10 cellular contexts compared by ENCODE assay signal in the genomic region with DNA sequence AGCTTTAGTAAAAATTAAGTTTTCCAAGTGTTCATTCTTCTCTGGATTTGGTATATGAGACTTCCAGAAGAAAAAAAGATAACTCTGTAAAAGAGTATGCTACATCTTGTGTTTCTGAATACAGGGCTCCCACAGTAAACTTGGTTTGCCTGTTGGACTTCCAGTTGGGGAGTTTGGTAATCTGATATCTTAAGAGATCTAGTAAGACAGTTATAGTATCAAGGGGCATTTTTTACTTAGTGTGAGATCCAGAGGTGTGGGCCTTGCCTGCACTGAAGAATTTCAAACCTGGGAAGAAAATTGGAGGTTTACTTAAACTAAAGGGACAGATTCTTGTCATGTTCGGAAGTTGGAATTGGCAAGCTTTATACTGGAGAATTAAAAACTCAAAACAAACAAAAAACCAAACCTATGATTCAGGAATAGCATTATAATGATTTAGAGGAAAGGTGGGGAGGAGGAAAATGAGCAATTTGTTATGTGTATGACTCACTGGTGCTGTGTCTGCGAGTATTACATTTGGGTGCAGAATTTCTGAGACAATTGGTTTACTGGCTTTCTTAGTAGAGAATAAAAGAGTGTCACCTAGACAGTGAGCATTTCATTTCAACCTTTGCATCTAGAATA. TPM values are rescaled to one million over a fixed set of nuclear protein-coding genes. Genes with fewer than 3 reads are reported as not detected.
A peak's percentile ranks its signal among the peaks of the same experiment; 100 is the strongest.
DNase-seq lines count a peak whose midpoint lies in the region; ATAC-seq and TF ChIP-seq lines count a peak whose summit lies in the region.
"Had no signal": no experiment of that assay in that cellular context is flagged by ENCODE, and none has a peak within 500 bp of the region (broad histone marks: within the 10 kb centered on the region; RNA-seq: fewer than 3 reads in every experiment).

No MANE protein-coding gene starts in this region.

- no peaks in the 10 kb centered on the region for H3K9me2 ChIP-seq in hepatocyte (replicated peaks; ENCODE audit: insufficient read depth)

- ATAC-seq in HG02973 (IDR thresholded peaks at IDR 0.05; ENCODE audit: unreplicated experiment), result no peak

- H3K4me1 Mint-ChIP-seq in activated naive CD4-positive, alpha-beta T cell treated with anti-CD3 and anti-CD28 coated beads for 36 hours (ENCODE audit: low read depth), result peaks cover 81% of the 10 kb centered on the region
- H3K4me1 Mint-ChIP-seq in activated naive CD8-positive, alpha-beta T cell treated with anti-CD3 and anti-CD28 coated beads for 36 hours, result peaks cover 64% of the 10 kb centered on the region

- H3K4me3 Mint-ChIP-seq in activated naive CD4-positive, alpha-beta T cell treated with anti-CD3 and anti-CD28 coated beads for 36 hours, result no peak overlapping the region
- no peak overlapping the region for H3K4me3 Mint-ChIP-seq in activated naive CD8-positive, alpha-beta T cell treated with anti-CD3 and anti-CD28 coated beads for 36 hours

- no peaks in the 10 kb centered on the region for H4K20me1 ChIP-seq in hepatocyte (ENCODE audit: insufficient read depth, poor library complexity, severe bottlenecking)

- no peaks in the 10 kb centered on the region for H3K9me3 ChIP-seq in thyroid gland
- H3K9me3 ChIP-seq in hepatocyte (ENCODE audit: low read depth), result no peaks in the 10 kb centered on the region

- DNase-seq in activated naive CD4-positive, alpha-beta T cell treated with anti-CD3 and anti-CD28 coated beads for 36 hours, result peak; percentile 13
- no peak for DNase-seq in activated naive CD4-positive, alpha-beta T cell treated with Interleukin-2 at 50 U/mL for 16 hours
- DNase-seq in activated naive CD8-positive, alpha-beta T cell treated with anti-CD3 and anti-CD28 coated beads for 36 hours, result no peak
- DNase-seq in iris pigment epithelial cell (ENCODE audit: low read depth) (peak; percentile 83), thyroid gland (no peak), hepatocyte (ENCODE audit: low spot score) (no peak), putamen (ENCODE audit: low spot score) (no peak)
- DNase-seq: activated CD4-positive, alpha-beta T cell treated with anti-CD3 and anti-CD28 coated beads for 4 hours; NCI-H526 treated with DMSO at 0.1 percent for 48 hours had no signal

- intact Hi-C loops in activated naive CD4-positive, alpha-beta T cell treated with anti-CD3 and anti-CD28 coated beads for 36 hours (cut with micrococcal nuclease), result loop anchor here (2.0 kb wide), 1 partner anchor 60 kb away; no protein-coding TSS in a partner anchor
- intact Hi-C loops in thyroid gland (cut with DNase I), result no loop called here

- peaks cover 64 to 80% of the 10 kb centered on the region in 2 donors for H3K4me1 ChIP-seq in thyroid gland
- peaks cover 17% of the 10 kb centered on the region for H3K4me1 ChIP-seq in hepatocyte (ENCODE audit: insufficient read depth)

- TF ChIP-seq CTCF in thyroid gland (IDR thresholded peaks at IDR 0.05), result no peak
- no peak for TF ChIP-seq CTCF in hepatocyte (IDR thresholded peaks at IDR 0.05; ENCODE audit: poor library complexity)

- H3K4me3 ChIP-seq in thyroid gland (replicated peaks in 1 of 3) (no peak overlapping the region), hepatocyte (no peak overlapping the region)

- H3K27me3 ChIP-seq in thyroid gland (no peaks in the 10 kb centered on the region), hepatocyte (no peaks in the 10 kb centered on the region)

- 46 to 62% methylated on average over 2 of the region's 2 CpGs for WGBS in thyroid gland, 2 donors
- WGBS in hepatocyte (ENCODE audit: low lambda C conversion rate, missing lambda C conversion rate), result 76% methylated on average over 2 of the region's 2 CpGs

- no peak for TF ChIP-seq POLR2A in thyroid gland (IDR thresholded peaks at IDR 0.05)

- H2AFZ ChIP-seq in hepatocyte, result no peak overlapping the region

- no peaks in the 10 kb centered on the region for H3K36me3 Mint-ChIP-seq in activated naive CD4-positive, alpha-beta T cell treated with anti-CD3 and anti-CD28 coated beads for 36 hours (ENCODE audit: low read depth)
- H3K36me3 Mint-ChIP-seq in activated naive CD8-positive, alpha-beta T cell treated with anti-CD3 and anti-CD28 coated beads for 36 hours, result peaks cover 9% of the 10 kb centered on the region

- no peaks in the 10 kb centered on the region for H3K36me3 ChIP-seq in thyroid gland
- H3K36me3 ChIP-seq in hepatocyte (replicated peaks; ENCODE audit: insufficient read depth, low read depth), result no peaks in the 10 kb centered on the region

- peaks cover 82% of the 10 kb centered on the region for H3K79me2 ChIP-seq in hepatocyte

- CTCF ChIA-PET in activated naive CD4-positive, alpha-beta T cell treated with anti-CD3 and anti-CD28 coated beads for 36 hours (lab: Charles Lee), result interaction anchor here (0.6 to 1.4 kb wide), 2 partner anchors 10 to 70 kb away, joined by 4 read pairs; a partner anchor contains a TSS

- H3K27me3 Mint-ChIP-seq in activated naive CD4-positive, alpha-beta T cell treated with anti-CD3 and anti-CD28 coated beads for 36 hours (ENCODE audit: low read depth), result no peaks in the 10 kb centered on the region
- H3K27me3 Mint-ChIP-seq in activated naive CD8-positive, alpha-beta T cell treated with anti-CD3 and anti-CD28 coated beads for 36 hours, result no peaks in the 10 kb centered on the region

- H3K27ac ChIP-seq in thyroid gland (peak overlapping the region; percentile 48 to 67 (median 65)), hepatocyte (no peak overlapping the region)

- peak overlapping the region; percentile 37 for H3K27ac Mint-ChIP-seq in activated naive CD4-positive, alpha-beta T cell treated with anti-CD3 and anti-CD28 coated beads for 36 hours
- peak overlapping the region; percentile 13 for H3K27ac Mint-ChIP-seq in activated naive CD8-positive, alpha-beta T cell treated with anti-CD3 and anti-CD28 coated beads for 36 hours

- H3K9me3 Mint-ChIP-seq in activated naive CD4-positive, alpha-beta T cell treated with anti-CD3 and anti-CD28 coated beads for 36 hours, result no peaks in the 10 kb centered on the region
- H3K9me3 Mint-ChIP-seq in activated naive CD8-positive, alpha-beta T cell treated with anti-CD3 and anti-CD28 coated beads for 36 hours, result no peaks in the 10 kb centered on the region

- no peak overlapping the region for H3K4me2 ChIP-seq in hepatocyte

RNA-seq across cellular contexts. Expression of a gene that starts 58.9 kb away (rescaled TPM):
- 1 to 10 TPM; 8.5 to 9.1 TPM for total RNA-seq in activated naive CD4-positive, alpha-beta T cell treated with anti-CD3 and anti-CD28 coated beads for 36 hours
- 10 to 100 TPM in 1 of 2 experiments, 1 to 10 TPM in 1; 9.8 to 10.3 TPM for total RNA-seq in activated naive CD8-positive, alpha-beta T cell treated with anti-CD3 and anti-CD28 coated beads for 36 hours
- 10 to 100 TPM; 18.7 to 58.2 (median 43.3) TPM for total RNA-seq in thyroid gland
- total RNA-seq in hepatocyte, result 6.5 and 9.1 TPM in 2 replicates
- polyA plus RNA-seq in hepatocyte, result 3.8 and 4.2 TPM in 2 replicates

Comparison
In these comparisons a context has a peak if more than half of its experiments do, and no peak if none do; other contexts are left out.
1. DNase-seq: peak in activated naive CD4-positive, alpha-beta T cell treated with anti-CD3 and anti-CD28 coated beads for 36 hours (single experiment) and iris pigment epithelial cell (single experiment); none in activated naive CD4-positive, alpha-beta T cell treated with Interleukin-2 at 50 U/mL for 16 hours (single experiment), activated naive CD8-positive, alpha-beta T cell treated with anti-CD3 and anti-CD28 coated beads for 36 hours (single experiment), thyroid gland (0 of 2), hepatocyte (single experiment) and putamen (single experiment).